In the genomic region with DNA sequence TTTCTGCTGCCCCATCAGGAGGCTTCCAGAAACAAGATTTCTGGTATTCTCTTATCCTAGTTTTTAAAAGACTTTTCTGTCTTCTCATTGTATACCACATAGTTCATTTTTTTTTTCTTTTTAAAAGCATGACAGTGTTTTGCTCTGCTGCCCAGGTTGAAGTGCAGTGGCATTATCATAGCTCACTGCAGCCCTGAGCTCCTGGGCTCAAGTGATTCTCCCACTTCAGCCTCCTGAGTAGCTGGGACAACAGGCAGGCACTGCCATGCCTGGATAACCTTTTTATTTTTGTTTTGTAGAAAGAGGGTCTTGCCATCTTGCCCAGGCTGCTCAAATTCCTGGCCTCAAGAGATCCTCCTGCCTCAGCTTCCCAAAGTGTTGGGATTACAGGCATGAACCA, we compare ENCODE assay signal across 3 cellular contexts.
"Had no signal": no experiment of that assay in that cellular context is flagged by ENCODE, and none has a peak within 500 bp of the region (broad histone marks: within the 10 kb centered on the region; RNA-seq: fewer than 3 reads in every experiment).

No MANE protein-coding gene starts in this region.

- H3K4me3 ChIP-seq: GM12878 had no signal

- ATAC-seq: GM12878 had no signal

- DNase-seq: GDM1, GF-D8 had no signal
